1 cellular context compared by ENCODE assay signal in genomic region chr17:12510535-12510934, GRCh38.
TF ChIP-seq lines count a peak whose summit lies in the region.

No MANE protein-coding gene starts in this region.

TF ChIP-seq in SK-N-SH, 30 proteins besides CTCF, POLR2A, EP300 and RAD21 (continued from another document):
- TF ChIP-seq USF2 (IDR thresholded peaks at IDR 0.05; ENCODE audit: borderline replicate concordance, low read depth, low read length), result no peak
- TF ChIP-seq RFX5 (IDR thresholded peaks at IDR 0.05; ENCODE audit: low read length), result no peak
TF ChIP-seq in SK-N-SH: peak in this region for 0.
